Comparison of ENCODE assay signal across 8 cellular contexts in genomic region chr3:161423911-161424522, GRCh38. TPM values are rescaled to one million over a fixed set of nuclear protein-coding genes. Genes with fewer than 3 reads are reported as not detected.
DNase-seq lines count a peak whose midpoint lies in the region; ATAC-seq, FAIRE-seq and TF ChIP-seq lines count a peak whose summit lies in the region.

No MANE protein-coding gene starts in this region.

- H3K27ac ChIP-seq in A549 (no peak overlapping the region), OCI-LY7 (ENCODE audit: low read depth, low read length, poor library complexity, severe bottlenecking) (no peak overlapping the region)

- DNase-seq in A549 (ENCODE audit: low read depth in 1 of 2, low spot score in 1 of 2) (peak; percentile 31 to 37), GM13977 (ENCODE audit: low spot score) (peak; percentile 50), HS-27A (ENCODE audit: low read depth) (peak; percentile 7), OCI-LY7 (ENCODE audit: low spot score) (peak; percentile 38), T-helper 9 cell (no peak)
- DNase-seq in stimulated activated naive CD8-positive, alpha-beta T cell treated with anti-CD3 and anti-CD28 coated beads, Interleukin-15, amount 100 ng/mL, for 72 hours: no peak

- no peak for TF ChIP-seq POLR2A in A549 (IDR thresholded peaks at IDR 0.05; ENCODE audit: low read length)

- no peaks in the 10 kb centered on the region for H4K20me1 ChIP-seq in OCI-LY7 (ENCODE audit: insufficient read depth, low read length)

- TF ChIP-seq RAD21 in A549 (conservative IDR thresholded peaks at IDR 0.05 in 1 of 2, IDR thresholded peaks at IDR 0.05 in 1 of 2): peak; percentile 82 to 90

- H3K4me3 Mint-ChIP-seq in nephron: no peak overlapping the region
- H3K4me3 Mint-ChIP-seq in stimulated activated naive CD8-positive, alpha-beta T cell treated with anti-CD3 and anti-CD28 coated beads, Interleukin-15, amount 100 ng/mL, for 72 hours: no peak overlapping the region

- intact Hi-C loops in OCI-LY7 (cut with micrococcal nuclease; ENCODE audit: unreplicated experiment): loop anchor here (2.0 to 10.0 kb wide), 4 partner anchors 119 to 719 kb away; no protein-coding TSS in a partner anchor

- no peak for TF ChIP-seq EP300 in A549 (IDR thresholded peaks at IDR 0.05)

- no peak overlapping the region for H3K4me3 ChIP-seq in A549
- H3K4me3 ChIP-seq in OCI-LY7 (ENCODE audit: low read depth, low read length, poor library complexity, severe bottlenecking): no peak overlapping the region

- H3K9me3 Mint-ChIP-seq in nephron: no peaks in the 10 kb centered on the region
- no peaks in the 10 kb centered on the region for H3K9me3 Mint-ChIP-seq in stimulated activated naive CD8-positive, alpha-beta T cell treated with anti-CD3 and anti-CD28 coated beads, Interleukin-15, amount 100 ng/mL, for 72 hours

- no peaks in the 10 kb centered on the region for H3K36me3 ChIP-seq in OCI-LY7 (ENCODE audit: insufficient read depth, low read length)

- no peaks in the 10 kb centered on the region for H3K36me3 Mint-ChIP-seq in nephron (ENCODE audit: low read depth)

- 50% methylated on average over 5 of the region's 5 CpGs for WGBS in A549 (ENCODE audit: missing lambda C conversion rate)

- H3K4me2 ChIP-seq in A549 (no peak overlapping the region), OCI-LY7 (ENCODE audit: low read length) (no peak overlapping the region)

- H3K9me2 ChIP-seq in OCI-LY7 (ENCODE audit: insufficient read depth, low read length): no peaks in the 10 kb centered on the region

- H3K4me1 ChIP-seq in A549 (peaks cover 7% of the 10 kb centered on the region; the same call in 1 of the 3 replicates), OCI-LY7 (ENCODE audit: insufficient read depth, low read length, poor library complexity, severe bottlenecking) (no peaks in the 10 kb centered on the region)

- no peaks in the 10 kb centered on the region for H3K79me2 ChIP-seq in OCI-LY7 (ENCODE audit: insufficient read depth, low read depth, low read length)

- peak; percentile 47 to 71; a peak in 3 of 6 replicates for ATAC-seq in A549
- no peak for ATAC-seq in stimulated activated naive CD8-positive, alpha-beta T cell treated with anti-CD3 and anti-CD28 coated beads, Interleukin-15, amount 100 ng/mL, for 72 hours

- peak; percentile 81 for TF ChIP-seq CTCF in A549 (IDR thresholded peaks at IDR 0.05)
- TF ChIP-seq CTCF in GM13977 (IDR thresholded peaks at IDR 0.05; ENCODE audit: extremely low read depth, insufficient read depth, missing control alignments): peak; percentile 56
- TF ChIP-seq CTCF in OCI-LY7 (conservative IDR thresholded peaks at IDR 0.05; ENCODE audit: low read length): peak; percentile 89
- TF ChIP-seq CTCF in nephron (IDR thresholded peaks at IDR 0.05; ENCODE audit: unreplicated experiment in 3 of 3): peak; percentile 59 to 84 (median 64)

- H3K9me3 ChIP-seq in A549 (no peaks in the 10 kb centered on the region), OCI-LY7 (ENCODE audit: low read length) (no peaks in the 10 kb centered on the region)

- no peak for FAIRE-seq in A549 (lab: Jason Lieb, UNC)
- FAIRE-seq in endometrium (lab: Jason Lieb, UNC): peak; percentile 95

- CTCF ChIA-PET in A549 (lab: Yijun Ruan, JAX) (interaction anchor here (0.6 to 2.0 kb wide), 5 partner anchors 149 to 718 kb away, joined by 3 to 6 read pairs (median 4); no protein-coding TSS in a partner anchor), OCI-LY7 (lab: Charles Lee; ENCODE audit: unreplicated experiment) (no interaction called here)

- no peak overlapping the region for H2AFZ ChIP-seq in OCI-LY7 (ENCODE audit: low read length)

- no peak overlapping the region for H3K27ac Mint-ChIP-seq in nephron
- no peak overlapping the region for H3K27ac Mint-ChIP-seq in stimulated activated naive CD8-positive, alpha-beta T cell treated with anti-CD3 and anti-CD28 coated beads, Interleukin-15, amount 100 ng/mL, for 72 hours

- no TSS peak for BruUV-seq in OCI-LY7 (replicated peaks; lab: Mats Ljungman, UMichigan)

- in situ Hi-C loops in GM13977 (cut with MboI; ENCODE audit: low pct_unique_long_range_greater_than_20kb, low sequenced_read_pairs, unreplicated experiment): loop anchor here (25.0 kb wide), 2 partner anchors 462 to 737 kb away; partner anchors contain the start of gene ARL14

- H3K27me3 Mint-ChIP-seq in nephron (ENCODE audit: low read depth): no peaks in the 10 kb centered on the region
- H3K27me3 Mint-ChIP-seq in stimulated activated naive CD8-positive, alpha-beta T cell treated with anti-CD3 and anti-CD28 coated beads, Interleukin-15, amount 100 ng/mL, for 72 hours: peaks cover 23% of the 10 kb centered on the region

- peaks cover 16% of the 10 kb centered on the region for H3K4me1 Mint-ChIP-seq in nephron
- no peaks in the 10 kb centered on the region for H3K4me1 Mint-ChIP-seq in stimulated activated naive CD8-positive, alpha-beta T cell treated with anti-CD3 and anti-CD28 coated beads, Interleukin-15, amount 100 ng/mL, for 72 hours

- POLR2A ChIA-PET in A549 (lab: Yijun Ruan, JAX): no interaction called here
- POLR2A ChIA-PET in OCI-LY7 (lab: Charles Lee): no interaction called here

TF ChIP-seq in A549, 52 proteins besides CTCF, POLR2A, EP300 and RAD21:
- TF ChIP-seq KDM5A (IDR thresholded peaks at IDR 0.05) (no peak), EHMT2 (IDR thresholded peaks at IDR 0.05; ENCODE audit: low read depth) (no peak), SMC3 (IDR thresholded peaks at IDR 0.05) (peak; percentile 78)

RNA-seq across cellular contexts. Expression of gene SPTSSB, which starts 52.7 kb away (rescaled TPM):
- polyA plus RNA-seq in A549 (2011; rRNA removed) (0.43 TPM in 1 of 2 replicates, not detected in the other), A549 (2017; fragmentation: RNase III; extraction: RNeasy Plus Mini Kit Qiagen cat#74134 plus additional on column Dnase treatment) (0.06 to 0.07 TPM in 2 of 3 replicates, not detected in the other)
- polyA plus RNA-seq in A549 (2012; cell fraction: cytosol; rRNA removed): not detected in 2 replicates
- not detected in 2 replicates for polyA plus RNA-seq in A549 (2012; cell fraction: nucleus; rRNA removed)
- polyA minus RNA-seq in A549 (2011; rRNA and poly(A)+ RNA removed): not detected in 2 replicates
- total RNA-seq in OCI-LY7 (2014; rRNA removed; shearing (Covaris generic)): not detected in 2 replicates
- not detected in 2 replicates for total RNA-seq in OCI-LY7 (2022)

Comparison
In these comparisons a context has a peak if more than half of its experiments do, and no peak if none do; other contexts are left out.
1. DNase-seq: peak in A549 (2 of 2), GM13977 (single experiment), HS-27A (single experiment) and OCI-LY7 (single experiment); none in stimulated activated naive CD8-positive, alpha-beta T cell treated with anti-CD3 and anti-CD28 coated beads, Interleukin-15, amount 100 ng/mL, for 72 hours (0 of 2) and T-helper 9 cell (single experiment).
2. Peak in every context shown above with its lines, with median percentiles within 50 percentile points of each other: CTCF ChIP-seq.